ENCODE assay signal across 26 cellular contexts in the genomic region with DNA sequence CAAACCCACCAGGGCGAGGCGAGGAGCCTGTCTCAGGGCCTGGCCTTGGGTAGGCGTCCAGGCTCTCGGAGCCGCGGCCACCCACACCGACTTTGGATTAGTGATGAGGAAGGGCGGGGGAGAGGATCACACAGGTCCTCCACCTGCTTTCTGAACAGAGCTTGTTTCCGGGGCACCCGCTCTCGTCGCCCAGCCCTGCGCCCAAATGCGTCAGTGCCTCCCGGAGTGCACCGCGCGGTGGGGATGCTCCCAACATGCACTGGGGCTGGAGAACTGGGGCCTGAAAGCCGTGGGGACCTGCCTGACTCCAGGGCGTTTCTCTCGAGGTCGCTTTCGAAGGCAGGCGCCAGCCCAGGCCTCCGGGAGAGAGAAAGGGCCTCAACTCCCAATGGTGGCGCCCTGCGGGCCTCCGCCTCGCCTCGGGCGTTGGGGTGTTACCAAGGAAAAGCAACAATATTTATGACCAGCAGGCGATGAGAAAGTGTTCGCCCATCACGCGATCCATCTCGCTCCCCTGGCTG. TPM values are rescaled to one million over a fixed set of nuclear protein-coding genes. Genes with fewer than 3 reads are reported as not detected.
"Had no signal": no experiment of that assay in that cellular context is flagged by ENCODE, and none has a peak within 500 bp of the region (broad histone marks: within the 10 kb centered on the region; RNA-seq: fewer than 3 reads in every experiment).

No MANE protein-coding gene starts in this region.

- H3K9me3 Mint-ChIP-seq: activated T-cell treated with anti-CD3 and anti-CD28 coated beads, Interleukin-2, amount 50 U/mL, for 24 hours; central memory CD8-positive, alpha-beta T cell had no signal

- H3K4me1 Mint-ChIP-seq: activated T-helper 17 cell treated with anti-CD3 and anti-CD28 coated beads, Interleukin-2, amount 50 U/mL, for 72 hours; central memory CD8-positive, alpha-beta T cell; stimulated activated naive B cell treated with anti-CD40 and anti-IgM and Interleukin-4, amounts not matched to agents 10 μg/mL and 1 μg/mL and 100 μg/mL, for 72 hours had no signal

- H3K27ac ChIP-seq: breast epithelium, colonic mucosa, dorsolateral prefrontal cortex, esophagus muscularis mucosa, heart left ventricle, neutrophil, parathyroid adenoma, upper lobe of left lung had no signal

- H3K27ac Mint-ChIP-seq: activated naive CD4-positive, alpha-beta T cell treated with anti-CD3 and anti-CD28 coated beads, Interleukin-2, amount 50 U/mL, for 72 hours; activated T-cell treated with anti-CD3 and anti-CD28 coated beads, Interleukin-2, amount 50 U/mL, for 24 hours; activated T-helper 17 cell treated with anti-CD3 and anti-CD28 coated beads, Interleukin-2, amount 50 U/mL, for 72 hours; effector memory CD8-positive, alpha-beta T cell; natural killer cell treated with Interleukin-12 subunit alpha and Interleukin-12 subunit beta and Interleukin-15 and Interleukin-18, amount 100 ng/mL, for 72 hours; stimulated activated naive B cell treated with anti-CD40 and anti-IgM and Interleukin-4, amounts not matched to agents 10 μg/mL and 1 μg/mL and 100 μg/mL, for 72 hours had no signal

- DNase-seq: activated CD4-positive, alpha-beta T cell treated with anti-CD3 and anti-CD28 coated beads for 1 hour; activated CD4-positive, alpha-beta T cell treated with anti-CD3 and anti-CD28 coated beads, Interleukin-2, amount 50 U/mL, for 1 hour; activated T-cell treated with anti-CD3 and anti-CD28 coated beads, Interleukin-2, amount 50 U/mL, for 24 hours; colonic mucosa; dorsolateral prefrontal cortex; effector memory CD8-positive, alpha-beta T cell; midbrain; stimulated activated CD4-positive, alpha-beta T cell treated with anti-CD3 and anti-CD28 coated beads, Interleukin-2, amount 100 ng/mL, for 48 hours; stimulated activated CD8-positive, alpha-beta memory T cell treated with anti-CD3 and anti-CD28 coated beads, Interleukin-4, amount 100 ng/mL, for 48 hours; stimulated activated naive B cell treated with anti-CD40 and anti-IgM and Interleukin-4, amounts not matched to agents 10 μg/mL and 1 μg/mL and 100 μg/mL, for 72 hours; T-helper 9 cell had no signal

- H3K4me1 ChIP-seq: breast epithelium, colonic mucosa, parathyroid adenoma, upper lobe of left lung had no signal

- H3K36me3 ChIP-seq: breast epithelium, colonic mucosa, esophagus muscularis mucosa, heart left ventricle, neutrophil, upper lobe of left lung had no signal

- H3K4me2 ChIP-seq: smooth muscle cell had no signal

- ATAC-seq: activated naive CD4-positive, alpha-beta T cell treated with anti-CD3 and anti-CD28 coated beads, Interleukin-2, amount 50 U/mL, for 72 hours; activated T-helper 17 cell treated with anti-CD3 and anti-CD28 coated beads, Interleukin-2, amount 50 U/mL, for 72 hours; effector memory CD8-positive, alpha-beta T cell; heart left ventricle; natural killer cell treated with Interleukin-12 subunit alpha and Interleukin-12 subunit beta and Interleukin-15 and Interleukin-18, amount 100 ng/mL, for 72 hours; sciatic nerve; stimulated activated naive B cell treated with anti-CD40 and anti-IgM and Interleukin-4, amounts not matched to agents 10 μg/mL and 1 μg/mL and 100 μg/mL, for 72 hours had no signal

- H3K79me2 ChIP-seq: parathyroid adenoma had no signal

- FAIRE-seq: islet of Langerhans had no signal

- H2AFZ ChIP-seq: parathyroid adenoma had no signal

- H3K9me3 ChIP-seq: colonic mucosa, heart left ventricle, neutrophil had no signal

- H3K4me3 ChIP-seq: colonic mucosa, dorsolateral prefrontal cortex, heart left ventricle, smooth muscle cell, upper lobe of left lung had no signal

- H3K9ac ChIP-seq: parathyroid adenoma had no signal

- H3K4me3 Mint-ChIP-seq: activated T-cell treated with anti-CD3 and anti-CD28 coated beads, Interleukin-2, amount 50 U/mL, for 24 hours; activated T-helper 17 cell treated with anti-CD3 and anti-CD28 coated beads, Interleukin-2, amount 50 U/mL, for 72 hours; central memory CD8-positive, alpha-beta T cell; effector memory CD8-positive, alpha-beta T cell; natural killer cell treated with Interleukin-12 subunit alpha and Interleukin-12 subunit beta and Interleukin-15 and Interleukin-18, amount 100 ng/mL, for 72 hours; stimulated activated naive B cell treated with anti-CD40 and anti-IgM and Interleukin-4, amounts not matched to agents 10 μg/mL and 1 μg/mL and 100 μg/mL, for 72 hours had no signal

RNA-seq across cellular contexts. Expression of a gene that starts 9.0 kb away (rescaled TPM):
- total RNA-seq: activated naive CD4-positive, alpha-beta T cell treated with anti-CD3 and anti-CD28 coated beads, Interleukin-2, amount 50 U/mL, for 72 hours; activated T-helper 17 cell treated with anti-CD3 and anti-CD28 coated beads, Interleukin-2, amount 50 U/mL, for 72 hours; breast epithelium; colonic mucosa; esophagus muscularis mucosa; heart left ventricle; liver; natural killer cell treated with Interleukin-12 subunit alpha and Interleukin-12 subunit beta and Interleukin-15 and Interleukin-18, amount 100 ng/mL, for 72 hours; sciatic nerve; smooth muscle cell; T-helper 1 cell treated with Interleukin-12 subunit alpha and Interleukin-12 subunit beta and Interleukin-4 antibody, amounts not matched to agents 30 ng/mL and 1 ng/mL, for 36 hours; upper lobe of left lung had no signal
- polyA plus RNA-seq: heart left ventricle, liver, smooth muscle cell had no signal
